ENCODE assay signal across 29 cellular contexts in the genomic region with DNA sequence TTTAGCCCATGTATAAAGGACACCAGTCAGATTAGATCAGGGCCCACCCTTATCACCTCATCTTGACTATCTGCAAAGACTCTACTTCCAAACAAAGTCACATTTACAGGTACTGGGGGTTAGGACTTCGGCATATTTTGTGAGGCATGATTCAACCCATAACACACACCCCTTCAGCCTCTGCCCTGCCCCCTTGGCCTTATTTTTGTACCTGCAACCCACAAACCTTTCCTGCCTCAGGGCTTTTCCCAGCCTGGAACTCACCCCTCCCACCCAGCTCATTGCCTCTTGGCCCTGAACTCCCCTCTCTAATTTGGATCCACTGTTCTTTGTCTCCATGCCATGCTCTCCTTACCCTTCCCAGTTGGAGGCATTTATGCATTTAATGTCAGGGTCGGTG.
"Had no signal": no experiment of that assay in that cellular context is flagged by ENCODE, and none has a peak within 500 bp of the region (broad histone marks: within the 10 kb centered on the region; RNA-seq: fewer than 3 reads in every experiment).

No MANE protein-coding gene starts in this region.

- H3K9me3 Mint-ChIP-seq: natural killer cell; stimulated activated effector memory CD8-positive, alpha-beta T cell treated with anti-CD3 and anti-CD28 coated beads, Interleukin-12 subunit alpha, Interleukin-12 subunit beta, amount 100 ng/mL, for 72 hours; stimulated activated naive CD8-positive, alpha-beta T cell treated with anti-CD3 and anti-CD28 coated beads, Interleukin-15, amount 100 ng/mL, for 72 hours; type B pancreatic cell had no signal

- DNase-seq: natural killer cell; occipital lobe; ovary; posterior cingulate gyrus; psoas muscle; right lobe of liver; sigmoid colon; small intestine; stimulated activated CD4-positive, alpha-beta T cell treated with anti-CD3 and anti-CD28 coated beads, Interleukin-15, amount 100 ng/mL, for 24 hours; stimulated activated CD4-positive, alpha-beta T cell treated with anti-CD3 and anti-CD28 coated beads, Interleukin-2, amount 100 ng/mL, for 24 hours; stimulated activated CD4-positive, alpha-beta T cell treated with anti-CD3 and anti-CD28 coated beads, Interleukin-2, amount 100 ng/mL, for 48 hours; stimulated activated CD4-positive, alpha-beta T cell treated with anti-CD3 and anti-CD28 coated beads, Interleukin-4, amount 100 ng/mL, for 24 hours; stimulated activated naive CD4-positive, alpha-beta T cell; stimulated activated naive CD8-positive, alpha-beta T cell treated with anti-CD3 and anti-CD28 coated beads, Interleukin-15, amount 100 ng/mL, for 72 hours; stimulated activated naive CD8-positive, alpha-beta T cell treated with anti-CD3 and anti-CD28 coated beads, Interleukin-15, Interleukin-2, amounts not matched to agents 100 U/mL and 50 U/mL, for 24 hours; substantia nigra; testis; tibial artery; transverse colon; upper lobe of right lung; uterus had no signal

- H3K4me3 ChIP-seq: neural progenitor cell, ovary, psoas muscle, right lobe of liver, sigmoid colon, suprapubic skin, testis, tibial artery, transverse colon, upper lobe of right lung, uterus had no signal

- H3K4me3 Mint-ChIP-seq: natural killer cell; nephron; neural progenitor cell; stimulated activated effector memory CD8-positive, alpha-beta T cell treated with anti-CD3 and anti-CD28 coated beads, Interleukin-12 subunit alpha, Interleukin-12 subunit beta, amount 100 ng/mL, for 72 hours; stimulated activated naive CD8-positive, alpha-beta T cell treated with anti-CD3 and anti-CD28 coated beads, Interleukin-15, amount 100 ng/mL, for 72 hours; type B pancreatic cell had no signal

- H3K36me3 ChIP-seq: neural progenitor cell, ovary, right lobe of liver, sigmoid colon, suprapubic skin, tibial artery, transverse colon, upper lobe of right lung, uterus had no signal

- H3K4me1 Mint-ChIP-seq: natural killer cell; nephron; stimulated activated effector memory CD8-positive, alpha-beta T cell treated with anti-CD3 and anti-CD28 coated beads, Interleukin-12 subunit alpha, Interleukin-12 subunit beta, amount 100 ng/mL, for 72 hours; stimulated activated naive CD8-positive, alpha-beta T cell treated with anti-CD3 and anti-CD28 coated beads, Interleukin-15, amount 100 ng/mL, for 72 hours had no signal

- H3K9ac ChIP-seq: neural progenitor cell, parathyroid adenoma had no signal

- H3K36me3 Mint-ChIP-seq: natural killer cell, neural progenitor cell, type B pancreatic cell had no signal

- H3K9me3 ChIP-seq: ovary, psoas muscle, right lobe of liver, sigmoid colon, suprapubic skin, testis, tibial artery, transverse colon, upper lobe of right lung, uterus had no signal

- H3K27me3 ChIP-seq: neural progenitor cell, ovary, suprapubic skin, testis, tibial artery, uterus had no signal

- H3K4me1 ChIP-seq: neural progenitor cell, parathyroid adenoma, psoas muscle, right lobe of liver, sigmoid colon, suprapubic skin, testis, tibial artery, transverse colon, upper lobe of right lung, uterus had no signal

- H3K4me2 ChIP-seq: neural progenitor cell had no signal

- H3K79me2 ChIP-seq: parathyroid adenoma had no signal

- H3K27me3 Mint-ChIP-seq: progenitor cell of endocrine pancreas, type B pancreatic cell had no signal

- H3K27ac ChIP-seq: neural progenitor cell, ovary, parathyroid adenoma, psoas muscle, right lobe of liver, sigmoid colon, suprapubic skin, testis, tibial artery, transverse colon, upper lobe of right lung, uterus had no signal

- ATAC-seq: natural killer cell; psoas muscle; right cardiac atrium; right lobe of liver; stimulated activated effector memory CD8-positive, alpha-beta T cell treated with anti-CD3 and anti-CD28 coated beads, Interleukin-12 subunit alpha, Interleukin-12 subunit beta, amount 100 ng/mL, for 72 hours; stimulated activated naive CD8-positive, alpha-beta T cell treated with anti-CD3 and anti-CD28 coated beads, Interleukin-15, amount 100 ng/mL, for 72 hours; stimulated activated naive CD8-positive, alpha-beta T cell treated with anti-CD3 and anti-CD28 coated beads, Interleukin-15, Interleukin-2, amounts not matched to agents 100 U/mL and 50 U/mL, for 24 hours; upper lobe of right lung had no signal

- H2AFZ ChIP-seq: neural progenitor cell, parathyroid adenoma had no signal

- H3K27ac Mint-ChIP-seq: natural killer cell; nephron; neural progenitor cell; progenitor cell of endocrine pancreas; stimulated activated effector memory CD8-positive, alpha-beta T cell treated with anti-CD3 and anti-CD28 coated beads, Interleukin-12 subunit alpha, Interleukin-12 subunit beta, amount 100 ng/mL, for 72 hours; stimulated activated naive CD8-positive, alpha-beta T cell treated with anti-CD3 and anti-CD28 coated beads, Interleukin-15, amount 100 ng/mL, for 72 hours; type B pancreatic cell had no signal
